ENCODE assay signal across 18 cellular contexts in genomic region chr3:179825527-179826246, GRCh38.
DNase-seq lines count a peak whose midpoint lies in the region; ATAC-seq, FAIRE-seq and TF ChIP-seq lines count a peak whose summit lies in the region.
"Had no signal": no experiment of that assay in that cellular context is flagged by ENCODE, and none has a peak within 500 bp of the region (broad histone marks: within the 10 kb centered on the region; RNA-seq: fewer than 3 reads in every experiment).

No MANE protein-coding gene starts in this region.

- CTCF ChIA-PET in GM12878 (lab: Yijun Ruan, JAX), result interaction anchor here (1.5 kb wide), 1 partner anchor 14 kb away, joined by 5 read pairs; no protein-coding TSS in a partner anchor
- CTCF ChIA-PET in RWPE1 (lab: Yijun Ruan, JAX), result no interaction called here

- no peak overlapping the region for H3K9ac ChIP-seq in GM12878 (ENCODE audit: control insufficient read depth, insufficient read depth, low read length)
- H3K9ac ChIP-seq in GM23248, result no peak overlapping the region

- DNase-seq in BE2C (peak; percentile 24), NCI-H146 treated with DMSO at 0.1 percent for 48 hours (lab: John Stamatoyannopoulos, UW; ENCODE audit: unreplicated experiment) (peak; percentile 65), GM12878 (ENCODE audit: low read depth, low spot score) (no peak), osteocyte (ENCODE audit: extremely low spot score, unreplicated experiment) (peak; percentile 86), RWPE1 (ENCODE audit: low spot score) (no peak), GM23248 (no peak), NCI-H526 (lab: John Stamatoyannopoulos, UW) (no peak)
- no peak for DNase-seq in activated CD4-positive, alpha-beta T cell treated with anti-CD3 and anti-CD28 coated beads for 1 hour
- DNase-seq: Calu3; CD4-positive, alpha-beta T cell; DMS79; GOT3; NCI-H1436; NCI-H446 treated with DMSO at 0.1 percent for 48 hours; NCI-H82; SIG-M5; SW 1271 had no signal

- no TSS peak for BruUV-seq in GM12878 (replicated peaks; lab: Mats Ljungman, UMichigan)

- H2AFZ ChIP-seq in GM12878 (ENCODE audit: control insufficient read depth, low read depth, low read length), result no peak overlapping the region
- H2AFZ ChIP-seq in GM23248, result no peak overlapping the region

- H3K36me3 Mint-ChIP-seq in osteocyte (ENCODE audit: unreplicated experiment), result no peaks in the 10 kb centered on the region

- no peaks in the 10 kb centered on the region for H3K27me3 Mint-ChIP-seq in osteocyte (ENCODE audit: unreplicated experiment)
- H3K27me3 Mint-ChIP-seq: CD4-positive, alpha-beta T cell had no signal

- peak overlapping the region; percentile 10 for H3K4me3 Mint-ChIP-seq in osteocyte (ENCODE audit: unreplicated experiment)
- H3K4me3 Mint-ChIP-seq: CD4-positive, alpha-beta T cell had no signal

- H3K9me3 ChIP-seq in BE2C (no peaks in the 10 kb centered on the region), GM12878 (replicated peaks; ENCODE audit: control insufficient read depth, insufficient read depth, low read length) (no peaks in the 10 kb centered on the region), GM23248 (ENCODE audit: low read depth) (no peaks in the 10 kb centered on the region)

- 40% methylated on average over 6 of the region's 6 CpGs for WGBS in GM12878 (ENCODE audit: insufficient coverage, insufficient replicate concordance, low lambda C conversion rate, missing lambda C conversion rate)
- 27 to 35% methylated on average over 6 of the region's 6 CpGs for WGBS in GM23248 (ENCODE audit: low coverage in 1 of 2, low lambda C conversion rate in 2 of 2, missing lambda C conversion rate in 2 of 2), 2 experiments

- no peaks in the 10 kb centered on the region for H3F3A ChIP-seq in GM23248 (ENCODE audit: insufficient read depth)

- H3K27ac ChIP-seq in GM12878 (ENCODE audit: control insufficient read depth, insufficient read depth), result no peak overlapping the region
- no peak overlapping the region for H3K27ac ChIP-seq in RWPE1
- H3K27ac ChIP-seq in GM23248, result no peak overlapping the region

- TF ChIP-seq EP300 in GM12878 (IDR thresholded peaks at IDR 0.05; ENCODE audit: borderline replicate concordance in 1 of 2, control insufficient read depth in 1 of 2, low read depth in 2 of 2, low read length in 2 of 2), result no peak

- in situ Hi-C loops in GM12878 (cut with MboI), result no loop called here
- in situ Hi-C loops in GM23248 (cut with MboI), result no loop called here

- H3K4me1 Mint-ChIP-seq in osteocyte (ENCODE audit: unreplicated experiment), result peaks cover 48% of the 10 kb centered on the region

- H3K9me3 Mint-ChIP-seq in osteocyte (ENCODE audit: unreplicated experiment), result peaks cover 3% of the 10 kb centered on the region
- H3K9me3 Mint-ChIP-seq: CD4-positive, alpha-beta T cell had no signal

- H3K36me3 ChIP-seq in BE2C, result no peaks in the 10 kb centered on the region
- no peaks in the 10 kb centered on the region for H3K36me3 ChIP-seq in GM12878 (ENCODE audit: control insufficient read depth in 2 of 2, insufficient read depth in 2 of 2, low read length in 1 of 2)
- no peaks in the 10 kb centered on the region for H3K36me3 ChIP-seq in GM23248 (ENCODE audit: low read depth)

- RAD21 ChIA-PET in GM12878 (lab: Charles Lee; ENCODE audit: unreplicated experiment), result no interaction called here

- SMC1A ChIA-PET in GM12878 (lab: Charles Lee; ENCODE audit: uncharacterized antibody, unreplicated experiment), result interaction anchor here (2.4 kb wide), 1 partner anchor 14 kb away, joined by 14 read pairs; no protein-coding TSS in a partner anchor

- TF ChIP-seq CTCF in BE2C (IDR thresholded peaks at IDR 0.05; ENCODE audit: low read depth, low read length) (no peak), GM12878 (IDR thresholded peaks at IDR 0.05 in 2 of 3, conservative IDR thresholded peaks at IDR 0.05 in 1 of 3; ENCODE audit: control insufficient read depth in 2 of 3, extremely low read depth in 1 of 3, insufficient read depth in 1 of 3, low read depth in 3 of 3, low read length in 3 of 3) (no peak), osteocyte (IDR thresholded peaks at IDR 0.05) (no peak), RWPE1 (conservative IDR thresholded peaks at IDR 0.05; ENCODE audit: low read depth) (no peak)

- FAIRE-seq in GM12878 (lab: Jason Lieb, UNC), result no peak
- FAIRE-seq: GM12891 had no signal

- TF ChIP-seq RAD21 in GM12878 (IDR thresholded peaks at IDR 0.05; ENCODE audit: insufficient read depth, low read depth, low read length), result no peak

- POLR2A ChIA-PET in GM12878 (lab: Charles Lee) (no interaction called here), RWPE1 (lab: Yijun Ruan, JAX; ENCODE audit: low non-redundant PET) (no interaction called here)

- no peaks in the 10 kb centered on the region for H3K27me3 ChIP-seq in BE2C
- H3K27me3 ChIP-seq in GM12878 (replicated peaks in 1 of 2; ENCODE audit: control insufficient read depth in 2 of 2, insufficient read depth in 2 of 2, low read length in 1 of 2), result no peaks in the 10 kb centered on the region
- peaks cover 29% of the 10 kb centered on the region for H3K27me3 ChIP-seq in GM23248 (replicated peaks; ENCODE audit: insufficient read depth)

- ATAC-seq in GM12878, result no peak

- no peak overlapping the region for H3K4me2 ChIP-seq in GM12878 (ENCODE audit: control insufficient read depth, insufficient read depth)
- H3K4me2 ChIP-seq in GM23248 (ENCODE audit: unreplicated experiment), result no peak overlapping the region

- no peaks in the 10 kb centered on the region for H3K79me2 ChIP-seq in GM12878 (ENCODE audit: control insufficient read depth, insufficient read depth, low read length)
- H3K79me2 ChIP-seq in GM23248 (ENCODE audit: insufficient read depth), result no peaks in the 10 kb centered on the region

- no peaks in the 10 kb centered on the region for H3K9me2 ChIP-seq in GM23248 (ENCODE audit: insufficient read depth)

- no peaks in the 10 kb centered on the region; the same call in 1 of the 2 replicates for H3K4me1 ChIP-seq in BE2C
- H3K4me1 ChIP-seq in GM12878 (ENCODE audit: control insufficient read depth, insufficient read depth, low read length), result no peaks in the 10 kb centered on the region
- H3K4me1 ChIP-seq in GM23248 (ENCODE audit: insufficient read depth), result no peaks in the 10 kb centered on the region

- no peak for TF ChIP-seq POLR2A in GM12878 (IDR thresholded peaks at IDR 0.05; ENCODE audit: low read depth, low read length)

- H3K4me3 ChIP-seq in BE2C (ENCODE audit: low read depth, low read length) (no peak overlapping the region), GM12878 (no peak overlapping the region), GM23248 (no peak overlapping the region)

- H3K27ac Mint-ChIP-seq in osteocyte (ENCODE audit: unreplicated experiment), result peak overlapping the region; percentile 87
- H3K27ac Mint-ChIP-seq: CD4-positive, alpha-beta T cell had no signal

- H4K20me1 ChIP-seq in GM12878 (ENCODE audit: control insufficient read depth, insufficient read depth), result no peaks in the 10 kb centered on the region
- no peaks in the 10 kb centered on the region for H4K20me1 ChIP-seq in GM23248 (ENCODE audit: insufficient read depth)

- intact Hi-C loops in GM12878 (cut with micrococcal nuclease; ENCODE audit: unreplicated experiment), result no loop called here

TF ChIP-seq in GM12878, 131 proteins besides CTCF, POLR2A, EP300 and RAD21:
- TF ChIP-seq RAD51 (IDR thresholded peaks at IDR 0.05), result peak; percentile 49; the same call in 1 of the 2 replicates
- TF ChIP-seq NFXL1 (IDR thresholded peaks at IDR 0.05; ENCODE audit: borderline replicate concordance), result no peak
- no peak for TF ChIP-seq SMC3 (IDR thresholded peaks at IDR 0.05; ENCODE audit: borderline replicate concordance, low read length)
- no peak for TF ChIP-seq MEF2A (IDR thresholded peaks at IDR 0.05; ENCODE audit: insufficient read depth, low read depth, low read length)

Comparison
In these comparisons a context has a peak if more than half of its experiments do, and no peak if none do; other contexts are left out.
1. DNase-seq: peak in BE2C (single experiment), NCI-H146 treated with DMSO at 0.1 percent for 48 hours (single experiment) and osteocyte (single experiment); none in GM12878 (single experiment), RWPE1 (single experiment), GM23248 (single experiment), NCI-H526 (0 of 2) and activated CD4-positive, alpha-beta T cell treated with anti-CD3 and anti-CD28 coated beads for 1 hour (single experiment).